In genomic region chr7:155205368-155206285, GRCh38 we compare ENCODE assay signal across 8 cellular contexts.
A peak's percentile ranks its signal among the peaks of the same experiment; 100 is the strongest.
DNase-seq lines count a peak whose midpoint lies in the region; ATAC-seq, FAIRE-seq and TF ChIP-seq lines count a peak whose summit lies in the region.

No MANE protein-coding gene starts in this region.

- TF ChIP-seq CTCF in astrocyte (IDR thresholded peaks at IDR 0.05; ENCODE audit: insufficient read depth, low read depth, low read length), result no peak

- peak overlapping the region; percentile 67 for H3K4me3 Mint-ChIP-seq in astrocyte (ENCODE audit: unreplicated experiment)

- no peaks in the 10 kb centered on the region for H3K27me3 ChIP-seq in astrocyte (ENCODE audit: insufficient read depth, low read length)

- peak overlapping the region; percentile 100 for H3K27ac ChIP-seq in astrocyte (ENCODE audit: low read depth, low read length)

- peak; percentile 86 for ATAC-seq in GM21367 (IDR thresholded peaks at IDR 0.05; ENCODE audit: unreplicated experiment)

- peaks cover 34% of the 10 kb centered on the region for H3K4me1 ChIP-seq in astrocyte (ENCODE audit: insufficient read depth, low read length)

- H3K4me1 Mint-ChIP-seq in astrocyte (ENCODE audit: low read depth, unreplicated experiment), result peaks cover 26% of the 10 kb centered on the region

- peaks cover 2% of the 10 kb centered on the region for H3K36me3 Mint-ChIP-seq in astrocyte (ENCODE audit: low read depth, unreplicated experiment)

- H3K4me3 ChIP-seq in astrocyte (ENCODE audit: insufficient read depth, low read depth, low read length), result peak overlapping the region; percentile 47

- peaks cover 3% of the 10 kb centered on the region for H3K9me3 ChIP-seq in astrocyte (ENCODE audit: insufficient read depth, low read depth, low read length)

- H3K27me3 Mint-ChIP-seq in astrocyte (ENCODE audit: low read depth, unreplicated experiment), result no peaks in the 10 kb centered on the region

- DNase-seq in CMK (ENCODE audit: low read depth) (peak; percentile 96), HPDE6-E6E7 (ENCODE audit: extremely low spot score) (peak; percentile 86), T-helper 2 cell (peak; percentile 64 to 100 (median 84)), astrocyte (ENCODE audit: low read depth) (peak; percentile 100), inferior parietal cortex (ENCODE audit: extremely low spot score) (peak; percentile 56), superior temporal gyrus (ENCODE audit: extremely low spot score) (no peak)
- peak; percentile 86 for DNase-seq in stimulated activated CD4-positive, alpha-beta T cell treated with anti-CD3 and anti-CD28 coated beads, Interleukin-12 subunit alpha, Interleukin-12 subunit beta, amount 100 ng/mL, for 4 hours

- H3K9me3 Mint-ChIP-seq in astrocyte (ENCODE audit: unreplicated experiment), result peaks cover 11% of the 10 kb centered on the region

- H2AFZ ChIP-seq in astrocyte (ENCODE audit: low read depth, low read length), result peak overlapping the region; percentile 80

- peak; percentile 62 for FAIRE-seq in astrocyte (lab: Jason Lieb, UNC)

- peak overlapping the region; percentile 96 for H3K9ac ChIP-seq in astrocyte (ENCODE audit: low read length)

- no peaks in the 10 kb centered on the region for H4K20me1 ChIP-seq in astrocyte (ENCODE audit: insufficient read depth, low read length)

- H3K27ac Mint-ChIP-seq in astrocyte (ENCODE audit: unreplicated experiment), result peak overlapping the region; percentile 93

- H3K36me3 ChIP-seq in astrocyte (ENCODE audit: insufficient read depth, low read length), result no peaks in the 10 kb centered on the region

- peak overlapping the region; percentile 85 for H3K4me2 ChIP-seq in astrocyte (ENCODE audit: low read length)

- H3K79me2 ChIP-seq in astrocyte (ENCODE audit: insufficient read depth, low read length), result no peaks in the 10 kb centered on the region
